8 cellular contexts compared by ENCODE assay signal in the genomic region with DNA sequence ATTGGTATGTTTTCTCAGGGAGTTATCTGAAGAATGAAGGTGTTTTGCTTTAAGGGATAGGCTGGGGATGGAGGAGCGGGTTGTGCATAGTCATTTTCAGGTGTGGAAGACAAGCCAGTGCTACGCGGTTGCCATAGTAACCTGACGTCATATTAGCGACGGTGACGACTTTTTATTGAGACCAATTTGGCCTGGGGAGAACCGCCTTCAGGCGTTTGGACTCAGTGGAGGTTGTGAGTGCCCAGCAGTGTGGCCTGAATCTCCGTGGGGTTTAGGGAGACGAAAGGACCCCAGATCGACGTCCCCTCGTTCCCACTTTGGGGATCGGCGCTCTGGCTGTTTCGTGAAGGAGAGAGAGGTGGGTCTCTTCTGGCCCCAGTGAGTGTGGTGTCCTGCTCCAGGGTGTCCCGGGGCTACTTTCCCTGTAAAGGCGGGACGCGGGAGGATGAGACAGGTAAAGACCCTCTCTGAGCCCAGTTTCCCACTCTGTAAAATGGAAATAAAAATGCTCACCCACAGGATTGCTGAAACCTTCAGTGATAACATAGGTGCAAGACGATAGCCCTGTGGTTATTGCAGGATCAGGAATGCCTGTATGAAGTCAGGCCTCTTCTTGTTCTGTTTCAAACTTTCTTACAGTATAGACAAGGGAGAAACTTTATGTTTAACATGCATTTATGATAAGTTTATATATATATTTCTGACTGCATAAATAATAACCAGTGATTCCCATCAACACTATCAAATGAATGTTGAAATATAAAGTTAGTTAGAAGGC. TPM values are rescaled to one million over a fixed set of nuclear protein-coding genes. Genes with fewer than 3 reads are reported as not detected.
DNase-seq lines count a peak whose midpoint lies in the region; ATAC-seq and TF ChIP-seq lines count a peak whose summit lies in the region.

No MANE protein-coding gene starts in this region.

- H3K9me2 ChIP-seq in hepatocyte (replicated peaks; ENCODE audit: insufficient read depth) = no peaks in the 10 kb centered on the region

- peak overlapping the region; percentile 73 for H3K4me2 ChIP-seq in hepatocyte

- TF ChIP-seq POLR2A in GM15510 (IDR thresholded peaks at IDR 0.05; ENCODE audit: borderline replicate concordance, extremely low read depth, insufficient read length) = peak; percentile 33

- no peaks in the 10 kb centered on the region for H3K4me1 ChIP-seq in ascending aorta
- no peaks in the 10 kb centered on the region for H3K4me1 ChIP-seq in hepatocyte (ENCODE audit: insufficient read depth)

- H3K36me3 ChIP-seq in ascending aorta (no peaks in the 10 kb centered on the region), hepatocyte (replicated peaks; ENCODE audit: insufficient read depth, low read depth) (no peaks in the 10 kb centered on the region)

- peaks cover 12% of the 10 kb centered on the region for H3K79me2 ChIP-seq in hepatocyte

- TF ChIP-seq CTCF in ascending aorta (IDR thresholded peaks at IDR 0.05) (no peak), hepatocyte (IDR thresholded peaks at IDR 0.05; ENCODE audit: poor library complexity) (no peak)

- intact Hi-C loops in ascending aorta (cut with DNase I) = loop anchor here (2.0 to 10.0 kb wide), 4 partner anchors 54 to 254 kb away; partner anchors contain the start of genes GPRASP2 and TMSB15A

- H3K9me3 ChIP-seq in ascending aorta = no peaks in the 10 kb centered on the region
- no peaks in the 10 kb centered on the region for H3K9me3 ChIP-seq in hepatocyte (ENCODE audit: low read depth)

- peak overlapping the region; percentile 52 to 54 for H3K4me3 ChIP-seq in ascending aorta
- peak overlapping the region; percentile 53 for H3K4me3 ChIP-seq in hepatocyte

- H2AFZ ChIP-seq in hepatocyte = peak overlapping the region; percentile 80

- H3K27me3 ChIP-seq in ascending aorta (no peaks in the 10 kb centered on the region), hepatocyte (no peaks in the 10 kb centered on the region)

- peak; percentile 96 for ATAC-seq in HG02840 (IDR thresholded peaks at IDR 0.05; ENCODE audit: low FRiP score, unreplicated experiment)

- H3K27ac ChIP-seq in ascending aorta = no peak overlapping the region
- peak overlapping the region; percentile 86 for H3K27ac ChIP-seq in hepatocyte

- 38% methylated on average over 22 of the region's 22 CpGs for WGBS in hepatocyte (ENCODE audit: low lambda C conversion rate, missing lambda C conversion rate)

- DNase-seq in NCI-H1436 (lab: John Stamatoyannopoulos, UW) (peak; percentile 89), T-helper 1 cell (peak; percentile 35 to 83 (median 63)), ascending aorta (ENCODE audit: low spot score in 2 of 2) (peak; percentile 35 to 86), hepatocyte (ENCODE audit: low spot score) (peak; percentile 86), renal cortical epithelial cell (ENCODE audit: low read depth) (peak; percentile 87), cortex of kidney (lab: John Stamatoyannopoulos, UW) (no peak)

- no peaks in the 10 kb centered on the region for H4K20me1 ChIP-seq in hepatocyte (ENCODE audit: insufficient read depth, poor library complexity, severe bottlenecking)

RNA-seq across cellular contexts. Expression of gene GPRASP3, which starts 48.6 kb away (rescaled TPM):
- total RNA-seq in ascending aorta (1.7 TPM), hepatocyte (5.9 and 7.5 TPM in 2 replicates), renal cortical epithelial cell (0.87 and 4.8 TPM in 2 replicates)
- 1.8 and 3.0 TPM in 2 replicates for polyA plus RNA-seq in hepatocyte

RNA-seq across cellular contexts. Expression of gene GPRASP2, which starts 56.9 kb away (rescaled TPM):
- total RNA-seq in ascending aorta = 8.7 TPM
- 21.2 and 27.6 TPM in 2 replicates for total RNA-seq in hepatocyte
- polyA plus RNA-seq in hepatocyte = 7.6 and 9.3 TPM in 2 replicates
- total RNA-seq in renal cortical epithelial cell = 11.5 and 13.2 TPM in 2 replicates
